ENCODE assay signal across 1 cellular context in genomic region chr6:26217714-26218075, GRCh38.
TF ChIP-seq lines count a peak whose summit lies in the region.

No MANE protein-coding gene starts in this region.

TF ChIP-seq in K562, 482 proteins besides CTCF, POLR2A, EP300 and RAD21 (continued from another document):
- TF ChIP-seq ZBTB43 (CRISPR knock-in tag; IDR thresholded peaks at IDR 0.05) (no peak), DIDO1 (tag; IDR thresholded peaks at IDR 0.05; ENCODE audit: low read depth) (no peak), ZNF324 (CRISPR knock-in tag; IDR thresholded peaks at IDR 0.05) (no peak), NR4A1 (CRISPR knock-in tag; IDR thresholded peaks at IDR 0.05) (no peak), NR4A1 (tag; IDR thresholded peaks at IDR 0.05) (no peak), PKNOX1 (IDR thresholded peaks at IDR 0.05) (no peak; the same call in 1 of the 2 replicates), RFX7 (CRISPR knock-in tag; IDR thresholded peaks at IDR 0.05) (peak; percentile 78; the same call in 1 of the 2 replicates), MEIS2 (IDR thresholded peaks at IDR 0.05; ENCODE audit: partially characterized antibody) (no peak), NCOA1 (IDR thresholded peaks at IDR 0.05; ENCODE audit: low read depth) (no peak), ZSCAN32 (CRISPR knock-in tag; IDR thresholded peaks at IDR 0.05) (peak; percentile 6; the same call in 1 of the 2 replicates), ZNF766 (CRISPR knock-in tag; conservative IDR thresholded peaks at IDR 0.05) (0 out of 2 replicates have a peak, but pooled peaks have one; percentile 2), ZNF592 (IDR thresholded peaks at IDR 0.05) (no peak), SMARCA4 (IDR thresholded peaks at IDR 0.05) (0 out of 2 replicates have a peak, but pooled peaks have one; percentile 3), ZNF24 (IDR thresholded peaks at IDR 0.05) (no peak), HMG20A (CRISPR knock-in tag; conservative IDR thresholded peaks at IDR 0.05) (no peak), SREBF1 (IDR thresholded peaks at IDR 0.05; ENCODE audit: borderline replicate concordance, low read depth, low read length) (no peak), ZNF282 (CRISPR knock-in tag; IDR thresholded peaks at IDR 0.05) (no peak), SMARCC2 (IDR thresholded peaks at IDR 0.05; ENCODE audit: low read depth) (no peak), ZNF431 (CRISPR knock-in tag; IDR thresholded peaks at IDR 0.05) (no peak), NFE2 (IDR thresholded peaks at IDR 0.05; ENCODE audit: low read depth) (no peak), POLR3G (IDR thresholded peaks at IDR 0.05; ENCODE audit: extremely low read depth, insufficient read length, insufficient replicate concordance) (no peak), BHLHE40 (IDR thresholded peaks at IDR 0.05; ENCODE audit: low read length) (no peak), EZH2 (IDR thresholded peaks at IDR 0.05; ENCODE audit: borderline replicate concordance, low read depth, low read length) (no peak), BRF1 (IDR thresholded peaks at IDR 0.05; ENCODE audit: borderline replicate concordance, extremely low read depth, insufficient read length) (no peak), PHTF2 (CRISPR knock-in tag; IDR thresholded peaks at IDR 0.05) (no peak), HDAC2 (IDR thresholded peaks at IDR 0.05) (no peak), HIVEP1 (CRISPR knock-in tag; IDR thresholded peaks at IDR 0.05) (no peak), EP400 (IDR thresholded peaks at IDR 0.05) (no peak), ZNF830 (CRISPR knock-in tag; IDR thresholded peaks at IDR 0.05) (peak; percentile 49; the same call in 1 of the 2 replicates), NELFE (IDR thresholded peaks at IDR 0.05; ENCODE audit: insufficient read depth, insufficient read length) (no peak), ZNF143 (CRISPR knock-in tag; IDR thresholded peaks at IDR 0.05) (no peak), NCOR1 (IDR thresholded peaks at IDR 0.05) (no peak), CHD4 (IDR thresholded peaks at IDR 0.05; ENCODE audit: insufficient read depth, insufficient replicate concordance, low read depth, low read length, poor library complexity, severe bottlenecking) (no peak), BDP1 (IDR thresholded peaks at IDR 0.05; ENCODE audit: insufficient read depth, insufficient read length) (no peak), ZNF551 (CRISPR knock-in tag; IDR thresholded peaks at IDR 0.05) (peak; percentile 27; the same call in 1 of the 2 replicates), ZNF12 (CRISPR knock-in tag; IDR thresholded peaks at IDR 0.05) (no peak), RCOR1 (IDR thresholded peaks at IDR 0.05; ENCODE audit: borderline replicate concordance in 1 of 2, low read depth in 2 of 2, low read length in 2 of 2) (peak in 1 of 2 experiments; percentile 27; a peak in 2 of 4 replicates), BRF2 (IDR thresholded peaks at IDR 0.05; ENCODE audit: borderline replicate concordance, insufficient read depth, insufficient read length) (no peak), OTX1 (CRISPR knock-in tag; IDR thresholded peaks at IDR 0.05) (no peak), ELK3 (CRISPR knock-in tag; IDR thresholded peaks at IDR 0.05) (no peak), GTF3C2 (IDR thresholded peaks at IDR 0.05; ENCODE audit: borderline replicate concordance, extremely low read depth, insufficient read length) (peak; percentile 43), ZNF184 (CRISPR knock-in tag; IDR thresholded peaks at IDR 0.05) (no peak), MECOM (CRISPR knock-in tag; IDR thresholded peaks at IDR 0.05) (no peak), KLF13 (tag; IDR thresholded peaks at IDR 0.05; ENCODE audit: borderline replicate concordance, low read depth) (no peak), ZNF77 (CRISPR knock-in tag; IDR thresholded peaks at IDR 0.05) (no peak), ZNF740 (CRISPR knock-in tag; IDR thresholded peaks at IDR 0.05) (0 out of 2 replicates have a peak, but pooled peaks have one; percentile 17), ZNF740 (tag; IDR thresholded peaks at IDR 0.05) (no peak), ILK (tag; IDR thresholded peaks at IDR 0.05; ENCODE audit: borderline replicate concordance, low read depth) (no peak), ESRRB (CRISPR knock-in tag; IDR thresholded peaks at IDR 0.05; ENCODE audit: borderline replicate concordance) (peak; percentile 71; the same call in 1 of the 2 replicates), E2F4 (CRISPR knock-in tag; IDR thresholded peaks at IDR 0.05; ENCODE audit: low read depth) (no peak), ZBTB1 (CRISPR knock-in tag; IDR thresholded peaks at IDR 0.05; ENCODE audit: borderline replicate concordance, low read depth) (no peak), MAFG (tag; conservative IDR thresholded peaks at IDR 0.05) (no peak)
- TF ChIP-seq, protein P1, sequence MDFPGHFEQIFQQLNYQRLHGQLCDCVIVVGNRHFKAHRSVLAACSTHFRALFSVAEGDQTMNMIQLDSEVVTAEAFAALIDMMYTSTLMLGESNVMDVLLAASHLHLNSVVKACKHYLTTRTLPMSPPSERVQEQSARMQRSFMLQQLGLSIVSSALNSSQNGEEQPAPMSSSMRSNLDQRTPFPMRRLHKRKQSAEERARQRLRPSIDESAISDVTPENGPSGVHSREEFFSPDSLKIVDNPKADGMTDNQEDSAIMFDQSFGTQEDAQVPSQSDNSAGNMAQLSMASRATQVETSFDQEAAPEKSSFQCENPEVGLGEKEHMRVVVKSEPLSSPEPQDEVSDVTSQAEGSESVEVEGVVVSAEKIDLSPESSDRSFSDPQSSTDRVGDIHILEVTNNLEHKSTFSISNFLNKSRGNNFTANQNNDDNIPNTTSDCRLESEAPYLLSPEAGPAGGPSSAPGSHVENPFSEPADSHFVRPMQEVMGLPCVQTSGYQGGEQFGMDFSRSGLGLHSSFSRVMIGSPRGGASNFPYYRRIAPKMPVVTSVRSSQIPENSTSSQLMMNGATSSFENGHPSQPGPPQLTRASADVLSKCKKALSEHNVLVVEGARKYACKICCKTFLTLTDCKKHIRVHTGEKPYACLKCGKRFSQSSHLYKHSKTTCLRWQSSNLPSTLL (IDR thresholded peaks at IDR 0.05), result no peak
- TF ChIP-seq, protein P2, sequence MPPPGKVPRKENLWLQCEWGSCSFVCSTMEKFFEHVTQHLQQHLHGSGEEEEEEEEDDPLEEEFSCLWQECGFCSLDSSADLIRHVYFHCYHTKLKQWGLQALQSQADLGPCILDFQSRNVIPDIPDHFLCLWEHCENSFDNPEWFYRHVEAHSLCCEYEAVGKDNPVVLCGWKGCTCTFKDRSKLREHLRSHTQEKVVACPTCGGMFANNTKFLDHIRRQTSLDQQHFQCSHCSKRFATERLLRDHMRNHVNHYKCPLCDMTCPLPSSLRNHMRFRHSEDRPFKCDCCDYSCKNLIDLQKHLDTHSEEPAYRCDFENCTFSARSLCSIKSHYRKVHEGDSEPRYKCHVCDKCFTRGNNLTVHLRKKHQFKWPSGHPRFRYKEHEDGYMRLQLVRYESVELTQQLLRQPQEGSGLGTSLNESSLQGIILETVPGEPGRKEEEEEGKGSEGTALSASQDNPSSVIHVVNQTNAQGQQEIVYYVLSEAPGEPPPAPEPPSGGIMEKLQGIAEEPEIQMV (tag; conservative IDR thresholded peaks at IDR 0.05; ENCODE audit: low read depth), result 0 out of 2 replicates have a peak, but pooled peaks have one; percentile 11
